1 cellular context compared by ENCODE assay signal in genomic region chr10:116461680-116462079, GRCh38.
TF ChIP-seq lines count a peak whose summit lies in the region.

No MANE protein-coding gene starts in this region.

TF ChIP-seq in H1, 55 proteins besides CTCF, POLR2A, EP300 and RAD21:
- TF ChIP-seq CHD7 (IDR thresholded peaks at IDR 0.05; ENCODE audit: insufficient replicate concordance, low read length) (no peak), KDM5A (IDR thresholded peaks at IDR 0.05; ENCODE audit: low read length) (no peak), CHD2 (IDR thresholded peaks at IDR 0.05; ENCODE audit: low read length) (no peak), SRF (IDR thresholded peaks at IDR 0.05; ENCODE audit: low read depth, low read length) (no peak), USF2 (IDR thresholded peaks at IDR 0.05; ENCODE audit: low read length) (no peak), SP2 (IDR thresholded peaks at IDR 0.05; ENCODE audit: low read length) (no peak), RFX5 (IDR thresholded peaks at IDR 0.05; ENCODE audit: borderline replicate concordance, low read depth, low read length) (no peak), GTF2F1 (IDR thresholded peaks at IDR 0.05; ENCODE audit: borderline replicate concordance, low read depth, low read length) (no peak), SP1 (IDR thresholded peaks at IDR 0.05; ENCODE audit: low read depth, low read length) (no peak), RNF2 (IDR thresholded peaks at IDR 0.05; ENCODE audit: borderline replicate concordance, low read depth, low read length, missing control alignments, poor library complexity, severe bottlenecking) (no peak), KDM1A (IDR thresholded peaks at IDR 0.05; ENCODE audit: borderline replicate concordance, low read length) (no peak), JUN (IDR thresholded peaks at IDR 0.05; ENCODE audit: low read depth, low read length) (no peak)
TF ChIP-seq in H1: peak in this region for 0.
